In the genomic region with DNA sequence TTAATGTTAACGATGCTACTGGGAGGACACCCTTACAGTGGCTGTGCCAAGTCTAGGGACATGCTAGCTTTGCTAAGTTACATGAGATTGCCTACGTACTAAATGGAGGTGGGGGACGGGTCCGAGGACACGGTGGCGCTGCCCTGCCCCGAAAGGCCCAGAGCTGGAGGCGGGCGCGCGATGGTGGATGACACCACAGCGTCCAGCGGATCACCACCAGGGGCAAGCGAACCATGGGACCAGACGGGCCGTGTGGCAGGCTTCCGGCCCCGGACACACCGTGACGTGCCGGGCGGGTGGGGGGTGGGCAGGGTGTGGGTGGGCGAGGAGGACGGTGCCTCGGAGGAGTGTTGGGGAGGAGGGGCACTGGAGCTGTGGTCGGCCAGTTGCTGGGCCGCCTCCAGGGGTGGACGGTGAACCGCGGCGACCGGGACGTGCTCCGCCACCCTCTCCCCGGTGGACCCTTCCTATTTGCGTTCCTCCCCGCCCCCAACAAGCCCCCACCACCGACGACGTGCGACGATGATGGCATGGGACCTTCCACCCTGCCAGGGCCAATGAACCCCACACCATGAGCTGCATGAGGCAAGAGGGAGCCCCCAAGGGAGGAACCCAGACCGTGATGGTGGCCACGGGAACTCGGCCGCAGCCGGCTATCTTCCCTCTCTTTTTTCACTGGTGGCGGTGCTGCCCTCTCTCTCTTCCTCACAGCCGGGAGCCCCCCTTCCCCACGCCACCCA, we compare ENCODE assay signal across 22 cellular contexts.
"Had no signal": no experiment of that assay in that cellular context is flagged by ENCODE, and none has a peak within 500 bp of the region (broad histone marks: within the 10 kb centered on the region; RNA-seq: fewer than 3 reads in every experiment).

No MANE protein-coding gene starts in this region.

- H3K36me3 Mint-ChIP-seq: memory B cell had no signal

- H3K36me3 ChIP-seq: adrenal gland, ascending aorta, brain microvascular endothelial cell, esophagus muscularis mucosa, tibial artery had no signal

- FAIRE-seq: colon, frontal cortex, urothelium cell line had no signal

- H3K27me3 ChIP-seq: adrenal gland, ascending aorta, brain microvascular endothelial cell, hepatocyte had no signal

- H3K4me1 ChIP-seq: adrenal gland, ascending aorta, tibial artery had no signal

- H3K27me3 Mint-ChIP-seq: stimulated activated naive CD8-positive, alpha-beta T cell treated with anti-CD3 and anti-CD28 coated beads, Interleukin-15, Interleukin-2, amounts not matched to agents 100 ng/mL and 50 ng/mL, for 24 hours had no signal

- H3K4me1 Mint-ChIP-seq: memory B cell, nephron had no signal

- H3K27ac Mint-ChIP-seq: activated CD8-positive, alpha-beta T cell treated with anti-CD3 and anti-CD28 coated beads, Interleukin-2, amount 10 ng/mL, durations not matched to agents 7 days and 5 days; activated naive CD8-positive, alpha-beta T cell; activated T-helper 1 cell treated with anti-CD3 and anti-CD28 coated beads, Interleukin-12 subunit alpha, Interleukin-12 subunit beta, Interleukin-2, Interleukin-4 antibody, amounts not matched to agents 30 ng/mL and 10 ng/mL and 1 ng/mL, durations not matched to agents 14 hours and 24 hours and 36 hours; memory B cell; nephron; stimulated activated naive CD8-positive, alpha-beta T cell treated with anti-CD3 and anti-CD28 coated beads, Interleukin-15, Interleukin-2, amounts not matched to agents 100 ng/mL and 50 ng/mL, for 24 hours had no signal

- H3K27ac ChIP-seq: adrenal gland, ascending aorta, brain microvascular endothelial cell, esophagus muscularis mucosa, hepatocyte, tibial artery had no signal

- H3K4me3 ChIP-seq: adrenal gland, ascending aorta, esophagus muscularis mucosa, hepatocyte, tibial artery had no signal

- H3K9me3 ChIP-seq: adrenal gland had no signal

- H3K4me3 Mint-ChIP-seq: activated CD8-positive, alpha-beta T cell treated with anti-CD3 and anti-CD28 coated beads, Interleukin-2, amount 10 ng/mL, durations not matched to agents 7 days and 5 days; activated naive CD8-positive, alpha-beta T cell; activated T-helper 1 cell treated with anti-CD3 and anti-CD28 coated beads, Interleukin-12 subunit alpha, Interleukin-12 subunit beta, Interleukin-2, Interleukin-4 antibody, amounts not matched to agents 30 ng/mL and 10 ng/mL and 1 ng/mL, durations not matched to agents 14 hours and 24 hours and 36 hours; memory B cell; nephron; stimulated activated naive CD8-positive, alpha-beta T cell treated with anti-CD3 and anti-CD28 coated beads, Interleukin-15, Interleukin-2, amounts not matched to agents 100 ng/mL and 50 ng/mL, for 24 hours had no signal

- DNase-seq: activated CD4-positive, alpha-beta T cell treated with anti-CD3 and anti-CD28 coated beads for 1 hour; activated CD4-positive, alpha-beta T cell treated with anti-CD3 and anti-CD28 coated beads, Interleukin-2, amount 50 U/mL, for 1 hour; activated CD8-positive, alpha-beta T cell treated with anti-CD3 and anti-CD28 coated beads, Interleukin-2, amount 10 ng/mL, durations not matched to agents 7 days and 5 days; adrenal gland; brain microvascular endothelial cell; central memory CD4-positive, alpha-beta T cell; effector memory CD4-positive, alpha-beta T cell; glutamatergic neuron; stimulated activated CD4-positive, alpha-beta T cell treated with anti-CD3 and anti-CD28 coated beads, Interleukin-4, amount 100 ng/mL, for 24 hours; T-helper 9 cell; tibial artery had no signal

- ATAC-seq: activated CD8-positive, alpha-beta T cell treated with anti-CD3 and anti-CD28 coated beads, Interleukin-2, amount 10 ng/mL, durations not matched to agents 7 days and 5 days had no signal
